In genomic region chr10:3249292-3249889, GRCh38 we compare ENCODE assay signal across 13 cellular contexts.
A peak's percentile ranks its signal among the peaks of the same experiment; 100 is the strongest.
DNase-seq lines count a peak whose midpoint lies in the region; ATAC-seq, FAIRE-seq and TF ChIP-seq lines count a peak whose summit lies in the region.
"Had no signal": no experiment of that assay in that cellular context is flagged by ENCODE, and none has a peak within 500 bp of the region (broad histone marks: within the 10 kb centered on the region; RNA-seq: fewer than 3 reads in every experiment).

No MANE protein-coding gene starts in this region.

- H3K27ac ChIP-seq in AG04450 (ENCODE audit: low read depth, low read length) (peak overlapping the region; percentile 85), SK-N-MC (peak overlapping the region; percentile 77), esophagus muscularis mucosa (replicated peaks in 1 of 4) (peak overlapping the region; percentile 70 to 83 (median 77)), pancreas (peak overlapping the region in 2 of 4 donors; percentile 50 to 55), spleen (peak overlapping the region in 3 of 8 donors; percentile 10 to 63 (median 37))

- H3K4me3 ChIP-seq in AG04450 (ENCODE audit: low read depth, low read length), result no peak overlapping the region; the same call in 1 of the 2 replicates
- 0 out of 2 replicates have a peak overlapping the region, but pooled peaks have one; percentile 53 for H3K4me3 ChIP-seq in SK-N-MC
- H3K4me3 ChIP-seq in esophagus muscularis mucosa, result peak overlapping the region in 1 of 4 donors; percentile 19
- H3K4me3 ChIP-seq in pancreas, result no peak overlapping the region
- no peak overlapping the region for H3K4me3 ChIP-seq in spleen
- H3K4me3 ChIP-seq: right lobe of liver had no signal

- no peak overlapping the region for H3K9ac ChIP-seq in SK-N-MC (ENCODE audit: insufficient read length)

- TF ChIP-seq EP300 in esophagus muscularis mucosa (IDR thresholded peaks at IDR 0.05), result no peak

- FAIRE-seq in pancreas (lab: Jason Lieb, UNC), result peak; percentile 32
- FAIRE-seq: GM12891 had no signal

- H3K4me1 ChIP-seq in esophagus muscularis mucosa (peaks cover 3 to 22% (median 18%) of the 10 kb centered on the region in 4 donors), pancreas (peaks cover 0 to 7% (median 4%) of the 10 kb centered on the region in 3 donors), spleen (no peaks in the 10 kb centered on the region)
- H3K4me1 ChIP-seq: right lobe of liver had no signal

- POLR2A ChIA-PET in AG04450 (lab: Yijun Ruan, JAX), result interaction anchor here (0.7 to 1.9 kb wide), 4 partner anchors 217 to 536 kb away, joined by 3 to 6 read pairs (median 4); partner anchors contain the start of gene KLF6

- 63% methylated on average over 5 of the region's 5 CpGs for WGBS in esophagus muscularis mucosa
- 37 to 42% methylated on average over 5 of the region's 5 CpGs for WGBS in pancreas, 2 donors
- WGBS in spleen, 5 donors, result 75 to 86% (median 76%) methylated on average over 5 of the region's 5 CpGs

- ATAC-seq in pancreas (no peak), HG02885 (IDR thresholded peaks at IDR 0.05; ENCODE audit: poor library complexity, unreplicated experiment) (no peak), HG02763 (IDR thresholded peaks at IDR 0.05; ENCODE audit: unreplicated experiment) (no peak), HG03045 (IDR thresholded peaks at IDR 0.05; ENCODE audit: unreplicated experiment) (no peak)

- no peak for DNase-seq in AG04450 (ENCODE audit: low read depth, low spot score)
- no peak for DNase-seq in SK-N-MC (ENCODE audit: low read depth, low spot score)
- DNase-seq in esophagus muscularis mucosa (ENCODE audit: extremely low spot score), result no peak
- no peak for DNase-seq in pancreas
- DNase-seq in spleen, result no peak
- DNase-seq: activated naive CD8-positive, alpha-beta T cell treated with anti-CD3 and anti-CD28 coated beads, Interleukin-2, amount 10 ng/mL, durations not matched to agents 7 days and 5 days; KBM-7; right lobe of liver; T-helper 9 cell had no signal

- H3K9me3 ChIP-seq in AG04450 (ENCODE audit: control insufficient read depth, insufficient read depth, low read length), result peaks cover 5% of the 10 kb centered on the region
- no peaks in the 10 kb centered on the region for H3K9me3 ChIP-seq in SK-N-MC (ENCODE audit: low read depth, low read length)
- H3K9me3 ChIP-seq in esophagus muscularis mucosa, result no peaks in the 10 kb centered on the region
- no peaks in the 10 kb centered on the region for H3K9me3 ChIP-seq in pancreas
- no peaks in the 10 kb centered on the region for H3K9me3 ChIP-seq in spleen
- H3K9me3 ChIP-seq: right lobe of liver had no signal

- TF ChIP-seq CTCF in AG04450 (IDR thresholded peaks at IDR 0.05; ENCODE audit: low read depth, low read length) (no peak), esophagus muscularis mucosa (IDR thresholded peaks at IDR 0.05) (no peak), pancreas (IDR thresholded peaks at IDR 0.05) (no peak), spleen (IDR thresholded peaks at IDR 0.05 in 8 of 11, conservative IDR thresholded peaks at IDR 0.05 in 3 of 11) (no peak)

- H3K36me3 ChIP-seq in SK-N-MC (ENCODE audit: insufficient read depth, low read length) (no peaks in the 10 kb centered on the region), esophagus muscularis mucosa (no peaks in the 10 kb centered on the region), pancreas (no peaks in the 10 kb centered on the region), spleen (no peaks in the 10 kb centered on the region)
- H3K36me3 ChIP-seq: right lobe of liver had no signal

- intact Hi-C loops in esophagus muscularis mucosa (cut with DNase I) (loop anchor here (5.0 to 10.0 kb wide), 3 partner anchors 185 to 1405 kb away; no protein-coding TSS in a partner anchor), pancreas (cut with DNase I) (no loop called here), spleen (cut with DNase I; ENCODE audit: low total_unique reads) (no loop called here)

- CTCF ChIA-PET in AG04450 (lab: Charles Lee), result interaction anchor here (0.6 to 1.3 kb wide), 4 partner anchors 10 to 465 kb away, joined by 3 read pairs; no protein-coding TSS in a partner anchor

- H3K27me3 ChIP-seq in AG04450 (ENCODE audit: control insufficient read depth, insufficient read depth, low read length) (no peaks in the 10 kb centered on the region), esophagus muscularis mucosa (no peaks in the 10 kb centered on the region), pancreas (no peaks in the 10 kb centered on the region), spleen (replicated peaks in 1 of 7) (peaks cover 0 to 16% (median 0%) of the 10 kb centered on the region in 7 donors)
- H3K27me3 ChIP-seq: right lobe of liver had no signal

- no peak for TF ChIP-seq POLR2A in esophagus muscularis mucosa (IDR thresholded peaks at IDR 0.05; ENCODE audit: low read depth)
- TF ChIP-seq POLR2A in spleen (IDR thresholded peaks at IDR 0.05), result no peak
